Comparison of ENCODE assay signal across 1 cellular context in the genomic region with DNA sequence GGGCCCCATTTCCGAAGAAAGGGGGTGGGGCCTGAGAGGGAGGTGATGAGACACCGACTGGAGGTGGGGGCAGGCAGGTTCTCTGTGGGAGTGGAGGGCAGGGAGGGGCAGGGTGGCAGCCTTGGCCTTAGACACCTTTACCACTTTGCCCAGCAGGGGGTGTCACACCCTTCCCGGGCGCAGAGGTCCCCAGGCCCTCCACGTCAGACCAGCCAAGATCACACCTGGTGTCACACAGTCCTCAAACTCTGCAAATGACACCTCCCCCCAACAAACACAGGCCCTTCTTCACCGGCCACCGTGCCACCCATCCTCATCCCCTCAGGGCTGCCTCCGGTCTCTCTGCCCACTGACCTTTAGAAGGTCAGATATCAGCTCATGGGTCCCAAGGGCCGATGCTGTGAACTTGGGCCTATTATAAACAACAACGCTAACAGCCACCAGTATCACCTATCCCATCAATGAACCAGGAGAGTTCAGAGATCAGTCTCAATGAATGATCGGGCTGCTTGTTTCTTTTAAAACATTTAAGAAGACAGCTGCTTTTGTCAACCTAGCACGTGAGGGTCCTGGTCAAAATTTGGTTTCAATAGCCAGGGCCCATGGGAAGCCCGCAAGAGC.
A peak's percentile ranks its signal among the peaks of the same experiment; 100 is the strongest.
TF ChIP-seq lines count a peak whose summit lies in the region.

No MANE protein-coding gene starts in this region.

TF ChIP-seq in HepG2, 621 proteins besides CTCF, POLR2A, EP300 and RAD21 (continued from another document and continues in another):
- TF ChIP-seq, protein P1, sequence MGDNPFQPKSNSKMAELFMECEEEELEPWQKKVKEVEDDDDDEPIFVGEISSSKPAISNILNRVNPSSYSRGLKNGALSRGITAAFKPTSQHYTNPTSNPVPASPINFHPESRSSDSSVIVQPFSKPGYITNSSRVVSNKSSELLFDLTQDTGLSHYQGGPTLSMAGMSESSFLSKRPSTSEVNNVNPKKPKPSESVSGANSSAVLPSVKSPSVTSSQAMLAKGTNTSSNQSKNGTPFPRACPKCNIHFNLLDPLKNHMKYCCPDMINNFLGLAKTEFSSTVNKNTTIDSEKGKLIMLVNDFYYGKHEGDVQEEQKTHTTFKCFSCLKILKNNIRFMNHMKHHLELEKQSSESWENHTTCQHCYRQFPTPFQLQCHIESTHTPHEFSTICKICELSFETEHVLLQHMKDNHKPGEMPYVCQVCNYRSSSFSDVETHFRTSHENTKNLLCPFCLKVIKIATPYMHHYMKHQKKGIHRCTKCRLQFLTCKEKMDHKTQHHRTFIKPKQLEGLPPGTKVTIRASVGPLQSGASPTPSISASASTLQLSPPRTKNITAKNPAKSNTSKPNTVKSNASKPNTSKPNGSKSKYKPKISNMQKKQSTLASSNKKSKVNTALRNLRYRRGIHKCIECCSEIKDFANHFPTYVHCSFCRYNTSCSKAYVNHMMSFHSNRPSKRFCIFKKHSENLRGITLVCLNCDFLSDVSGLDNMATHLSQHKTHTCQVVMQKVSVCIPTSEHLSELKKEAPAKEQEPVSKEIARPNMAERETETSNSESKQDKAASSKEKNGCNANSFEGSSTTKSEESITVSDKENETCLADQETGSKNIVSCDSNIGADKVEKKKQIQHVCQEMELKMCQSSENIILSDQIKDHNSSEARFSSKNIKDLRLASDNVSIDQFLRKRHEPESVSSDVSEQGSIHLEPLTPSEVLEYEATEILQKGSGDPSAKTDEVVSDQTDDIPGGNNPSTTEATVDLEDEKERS (CRISPR knock-in tag; IDR thresholded peaks at IDR 0.05), result no peak
- TF ChIP-seq MAF1 (CRISPR knock-in tag; IDR thresholded peaks at IDR 0.05; ENCODE audit: borderline replicate concordance) (no peak), ZNF530 (CRISPR knock-in tag; IDR thresholded peaks at IDR 0.05; ENCODE audit: low read depth) (no peak), ZNF570 (CRISPR knock-in tag; IDR thresholded peaks at IDR 0.05; ENCODE audit: borderline replicate concordance) (no peak), ZNF441 (CRISPR knock-in tag; IDR thresholded peaks at IDR 0.05; ENCODE audit: borderline replicate concordance) (no peak), SIN3A (IDR thresholded peaks at IDR 0.05; ENCODE audit: borderline replicate concordance, low read depth, low read length) (no peak), ZBTB8A (CRISPR knock-in tag; IDR thresholded peaks at IDR 0.05; ENCODE audit: borderline replicate concordance, low read depth) (no peak), ZBTB42 (CRISPR knock-in tag; IDR thresholded peaks at IDR 0.05) (no peak), ZBTB38 (CRISPR knock-in tag; IDR thresholded peaks at IDR 0.05) (no peak), ZFP82 (CRISPR knock-in tag; IDR thresholded peaks at IDR 0.05; ENCODE audit: borderline replicate concordance) (no peak), NR2F1 (CRISPR knock-in tag; IDR thresholded peaks at IDR 0.05) (no peak), PLRG1 (conservative IDR thresholded peaks at IDR 0.05) (no peak), KLF16 (CRISPR knock-in tag; IDR thresholded peaks at IDR 0.05) (no peak), GATAD1 (CRISPR knock-in tag; IDR thresholded peaks at IDR 0.05) (no peak), NCOA5 (CRISPR knock-in tag; IDR thresholded peaks at IDR 0.05) (no peak), FOXK2 (IDR thresholded peaks at IDR 0.05) (no peak), JDP2 (CRISPR knock-in tag; IDR thresholded peaks at IDR 0.05; ENCODE audit: borderline replicate concordance) (no peak), ZNF124 (CRISPR knock-in tag; IDR thresholded peaks at IDR 0.05) (no peak), SETDB1 (CRISPR knock-in tag; IDR thresholded peaks at IDR 0.05; ENCODE audit: borderline replicate concordance) (no peak), SRSF1 (optimal IDR thresholded peaks at IDR 0.05; ENCODE audit: low read depth, low read length) (no peak), ZNF274 (CRISPR knock-in tag; IDR thresholded peaks at IDR 0.05) (no peak), JUNB (CRISPR knock-in tag; IDR thresholded peaks at IDR 0.05; ENCODE audit: borderline replicate concordance) (no peak), MIXL1 (CRISPR knock-in tag; IDR thresholded peaks at IDR 0.05) (no peak), MEIS1 (CRISPR knock-in tag; IDR thresholded peaks at IDR 0.05; ENCODE audit: borderline replicate concordance) (no peak), ZNF839 (CRISPR knock-in tag; IDR thresholded peaks at IDR 0.05; ENCODE audit: borderline replicate concordance) (no peak), ZNF841 (CRISPR knock-in tag; IDR thresholded peaks at IDR 0.05; ENCODE audit: borderline replicate concordance) (no peak), HMGA1 (CRISPR knock-in tag; conservative IDR thresholded peaks at IDR 0.05) (no peak), ZNF790 (CRISPR knock-in tag; IDR thresholded peaks at IDR 0.05; ENCODE audit: borderline replicate concordance) (no peak), SP140L (CRISPR knock-in tag; IDR thresholded peaks at IDR 0.05; ENCODE audit: borderline replicate concordance) (no peak), GTF3A (CRISPR knock-in tag; conservative IDR thresholded peaks at IDR 0.05) (no peak)
- TF ChIP-seq, protein P2, sequence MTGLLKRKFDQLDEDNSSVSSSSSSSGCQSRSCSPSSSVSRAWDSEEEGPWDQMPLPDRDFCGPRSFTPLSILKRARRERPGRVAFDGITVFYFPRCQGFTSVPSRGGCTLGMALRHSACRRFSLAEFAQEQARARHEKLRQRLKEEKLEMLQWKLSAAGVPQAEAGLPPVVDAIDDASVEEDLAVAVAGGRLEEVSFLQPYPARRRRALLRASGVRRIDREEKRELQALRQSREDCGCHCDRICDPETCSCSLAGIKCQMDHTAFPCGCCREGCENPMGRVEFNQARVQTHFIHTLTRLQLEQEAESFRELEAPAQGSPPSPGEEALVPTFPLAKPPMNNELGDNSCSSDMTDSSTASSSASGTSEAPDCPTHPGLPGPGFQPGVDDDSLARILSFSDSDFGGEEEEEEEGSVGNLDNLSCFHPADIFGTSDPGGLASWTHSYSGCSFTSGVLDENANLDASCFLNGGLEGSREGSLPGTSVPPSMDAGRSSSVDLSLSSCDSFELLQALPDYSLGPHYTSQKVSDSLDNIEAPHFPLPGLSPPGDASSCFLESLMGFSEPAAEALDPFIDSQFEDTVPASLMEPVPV (CRISPR knock-in tag; IDR thresholded peaks at IDR 0.05), result no peak
- TF ChIP-seq, protein P3, sequence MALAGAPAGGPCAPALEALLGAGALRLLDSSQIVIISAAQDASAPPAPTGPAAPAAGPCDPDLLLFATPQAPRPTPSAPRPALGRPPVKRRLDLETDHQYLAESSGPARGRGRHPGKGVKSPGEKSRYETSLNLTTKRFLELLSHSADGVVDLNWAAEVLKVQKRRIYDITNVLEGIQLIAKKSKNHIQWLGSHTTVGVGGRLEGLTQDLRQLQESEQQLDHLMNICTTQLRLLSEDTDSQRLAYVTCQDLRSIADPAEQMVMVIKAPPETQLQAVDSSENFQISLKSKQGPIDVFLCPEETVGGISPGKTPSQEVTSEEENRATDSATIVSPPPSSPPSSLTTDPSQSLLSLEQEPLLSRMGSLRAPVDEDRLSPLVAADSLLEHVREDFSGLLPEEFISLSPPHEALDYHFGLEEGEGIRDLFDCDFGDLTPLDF (CRISPR knock-in tag; IDR thresholded peaks at IDR 0.05), result no peak
- TF ChIP-seq, protein P4, sequence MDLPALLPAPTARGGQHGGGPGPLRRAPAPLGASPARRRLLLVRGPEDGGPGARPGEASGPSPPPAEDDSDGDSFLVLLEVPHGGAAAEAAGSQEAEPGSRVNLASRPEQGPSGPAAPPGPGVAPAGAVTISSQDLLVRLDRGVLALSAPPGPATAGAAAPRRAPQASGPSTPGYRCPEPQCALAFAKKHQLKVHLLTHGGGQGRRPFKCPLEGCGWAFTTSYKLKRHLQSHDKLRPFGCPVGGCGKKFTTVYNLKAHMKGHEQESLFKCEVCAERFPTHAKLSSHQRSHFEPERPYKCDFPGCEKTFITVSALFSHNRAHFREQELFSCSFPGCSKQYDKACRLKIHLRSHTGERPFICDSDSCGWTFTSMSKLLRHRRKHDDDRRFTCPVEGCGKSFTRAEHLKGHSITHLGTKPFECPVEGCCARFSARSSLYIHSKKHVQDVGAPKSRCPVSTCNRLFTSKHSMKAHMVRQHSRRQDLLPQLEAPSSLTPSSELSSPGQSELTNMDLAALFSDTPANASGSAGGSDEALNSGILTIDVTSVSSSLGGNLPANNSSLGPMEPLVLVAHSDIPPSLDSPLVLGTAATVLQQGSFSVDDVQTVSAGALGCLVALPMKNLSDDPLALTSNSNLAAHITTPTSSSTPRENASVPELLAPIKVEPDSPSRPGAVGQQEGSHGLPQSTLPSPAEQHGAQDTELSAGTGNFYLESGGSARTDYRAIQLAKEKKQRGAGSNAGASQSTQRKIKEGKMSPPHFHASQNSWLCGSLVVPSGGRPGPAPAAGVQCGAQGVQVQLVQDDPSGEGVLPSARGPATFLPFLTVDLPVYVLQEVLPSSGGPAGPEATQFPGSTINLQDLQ (CRISPR knock-in tag; IDR thresholded peaks at IDR 0.05), result no peak
- TF ChIP-seq, protein P5, sequence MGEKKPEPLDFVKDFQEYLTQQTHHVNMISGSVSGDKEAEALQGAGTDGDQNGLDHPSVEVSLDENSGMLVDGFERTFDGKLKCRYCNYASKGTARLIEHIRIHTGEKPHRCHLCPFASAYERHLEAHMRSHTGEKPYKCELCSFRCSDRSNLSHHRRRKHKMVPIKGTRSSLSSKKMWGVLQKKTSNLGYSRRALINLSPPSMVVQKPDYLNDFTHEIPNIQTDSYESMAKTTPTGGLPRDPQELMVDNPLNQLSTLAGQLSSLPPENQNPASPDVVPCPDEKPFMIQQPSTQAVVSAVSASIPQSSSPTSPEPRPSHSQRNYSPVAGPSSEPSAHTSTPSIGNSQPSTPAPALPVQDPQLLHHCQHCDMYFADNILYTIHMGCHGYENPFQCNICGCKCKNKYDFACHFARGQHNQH (CRISPR knock-in tag; IDR thresholded peaks at IDR 0.05), result no peak
- TF ChIP-seq, protein P6, sequence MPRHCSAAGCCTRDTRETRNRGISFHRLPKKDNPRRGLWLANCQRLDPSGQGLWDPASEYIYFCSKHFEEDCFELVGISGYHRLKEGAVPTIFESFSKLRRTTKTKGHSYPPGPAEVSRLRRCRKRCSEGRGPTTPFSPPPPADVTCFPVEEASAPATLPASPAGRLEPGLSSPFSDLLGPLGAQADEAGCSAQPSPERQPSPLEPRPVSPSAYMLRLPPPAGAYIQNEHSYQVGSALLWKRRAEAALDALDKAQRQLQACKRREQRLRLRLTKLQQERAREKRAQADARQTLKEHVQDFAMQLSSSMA (CRISPR knock-in tag; IDR thresholded peaks at IDR 0.05), result no peak
- TF ChIP-seq, protein P7, sequence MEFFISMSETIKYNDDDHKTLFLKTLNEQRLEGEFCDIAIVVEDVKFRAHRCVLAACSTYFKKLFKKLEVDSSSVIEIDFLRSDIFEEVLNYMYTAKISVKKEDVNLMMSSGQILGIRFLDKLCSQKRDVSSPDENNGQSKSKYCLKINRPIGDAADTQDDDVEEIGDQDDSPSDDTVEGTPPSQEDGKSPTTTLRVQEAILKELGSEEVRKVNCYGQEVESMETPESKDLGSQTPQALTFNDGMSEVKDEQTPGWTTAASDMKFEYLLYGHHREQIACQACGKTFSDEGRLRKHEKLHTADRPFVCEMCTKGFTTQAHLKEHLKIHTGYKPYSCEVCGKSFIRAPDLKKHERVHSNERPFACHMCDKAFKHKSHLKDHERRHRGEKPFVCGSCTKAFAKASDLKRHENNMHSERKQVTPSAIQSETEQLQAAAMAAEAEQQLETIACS (CRISPR knock-in tag; IDR thresholded peaks at IDR 0.05), result peak; percentile 61
- TF ChIP-seq, protein P8, sequence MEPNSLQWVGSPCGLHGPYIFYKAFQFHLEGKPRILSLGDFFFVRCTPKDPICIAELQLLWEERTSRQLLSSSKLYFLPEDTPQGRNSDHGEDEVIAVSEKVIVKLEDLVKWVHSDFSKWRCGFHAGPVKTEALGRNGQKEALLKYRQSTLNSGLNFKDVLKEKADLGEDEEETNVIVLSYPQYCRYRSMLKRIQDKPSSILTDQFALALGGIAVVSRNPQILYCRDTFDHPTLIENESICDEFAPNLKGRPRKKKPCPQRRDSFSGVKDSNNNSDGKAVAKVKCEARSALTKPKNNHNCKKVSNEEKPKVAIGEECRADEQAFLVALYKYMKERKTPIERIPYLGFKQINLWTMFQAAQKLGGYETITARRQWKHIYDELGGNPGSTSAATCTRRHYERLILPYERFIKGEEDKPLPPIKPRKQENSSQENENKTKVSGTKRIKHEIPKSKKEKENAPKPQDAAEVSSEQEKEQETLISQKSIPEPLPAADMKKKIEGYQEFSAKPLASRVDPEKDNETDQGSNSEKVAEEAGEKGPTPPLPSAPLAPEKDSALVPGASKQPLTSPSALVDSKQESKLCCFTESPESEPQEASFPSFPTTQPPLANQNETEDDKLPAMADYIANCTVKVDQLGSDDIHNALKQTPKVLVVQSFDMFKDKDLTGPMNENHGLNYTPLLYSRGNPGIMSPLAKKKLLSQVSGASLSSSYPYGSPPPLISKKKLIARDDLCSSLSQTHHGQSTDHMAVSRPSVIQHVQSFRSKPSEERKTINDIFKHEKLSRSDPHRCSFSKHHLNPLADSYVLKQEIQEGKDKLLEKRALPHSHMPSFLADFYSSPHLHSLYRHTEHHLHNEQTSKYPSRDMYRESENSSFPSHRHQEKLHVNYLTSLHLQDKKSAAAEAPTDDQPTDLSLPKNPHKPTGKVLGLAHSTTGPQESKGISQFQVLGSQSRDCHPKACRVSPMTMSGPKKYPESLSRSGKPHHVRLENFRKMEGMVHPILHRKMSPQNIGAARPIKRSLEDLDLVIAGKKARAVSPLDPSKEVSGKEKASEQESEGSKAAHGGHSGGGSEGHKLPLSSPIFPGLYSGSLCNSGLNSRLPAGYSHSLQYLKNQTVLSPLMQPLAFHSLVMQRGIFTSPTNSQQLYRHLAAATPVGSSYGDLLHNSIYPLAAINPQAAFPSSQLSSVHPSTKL (CRISPR knock-in tag; IDR thresholded peaks at IDR 0.05), result no peak
- TF ChIP-seq, protein P9, sequence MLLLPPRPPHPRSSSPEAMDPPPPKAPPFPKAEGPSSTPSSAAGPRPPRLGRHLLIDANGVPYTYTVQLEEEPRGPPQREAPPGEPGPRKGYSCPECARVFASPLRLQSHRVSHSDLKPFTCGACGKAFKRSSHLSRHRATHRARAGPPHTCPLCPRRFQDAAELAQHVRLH (CRISPR knock-in tag; IDR thresholded peaks at IDR 0.05; ENCODE audit: borderline replicate concordance, low read depth), result no peak
- TF ChIP-seq, protein P10, sequence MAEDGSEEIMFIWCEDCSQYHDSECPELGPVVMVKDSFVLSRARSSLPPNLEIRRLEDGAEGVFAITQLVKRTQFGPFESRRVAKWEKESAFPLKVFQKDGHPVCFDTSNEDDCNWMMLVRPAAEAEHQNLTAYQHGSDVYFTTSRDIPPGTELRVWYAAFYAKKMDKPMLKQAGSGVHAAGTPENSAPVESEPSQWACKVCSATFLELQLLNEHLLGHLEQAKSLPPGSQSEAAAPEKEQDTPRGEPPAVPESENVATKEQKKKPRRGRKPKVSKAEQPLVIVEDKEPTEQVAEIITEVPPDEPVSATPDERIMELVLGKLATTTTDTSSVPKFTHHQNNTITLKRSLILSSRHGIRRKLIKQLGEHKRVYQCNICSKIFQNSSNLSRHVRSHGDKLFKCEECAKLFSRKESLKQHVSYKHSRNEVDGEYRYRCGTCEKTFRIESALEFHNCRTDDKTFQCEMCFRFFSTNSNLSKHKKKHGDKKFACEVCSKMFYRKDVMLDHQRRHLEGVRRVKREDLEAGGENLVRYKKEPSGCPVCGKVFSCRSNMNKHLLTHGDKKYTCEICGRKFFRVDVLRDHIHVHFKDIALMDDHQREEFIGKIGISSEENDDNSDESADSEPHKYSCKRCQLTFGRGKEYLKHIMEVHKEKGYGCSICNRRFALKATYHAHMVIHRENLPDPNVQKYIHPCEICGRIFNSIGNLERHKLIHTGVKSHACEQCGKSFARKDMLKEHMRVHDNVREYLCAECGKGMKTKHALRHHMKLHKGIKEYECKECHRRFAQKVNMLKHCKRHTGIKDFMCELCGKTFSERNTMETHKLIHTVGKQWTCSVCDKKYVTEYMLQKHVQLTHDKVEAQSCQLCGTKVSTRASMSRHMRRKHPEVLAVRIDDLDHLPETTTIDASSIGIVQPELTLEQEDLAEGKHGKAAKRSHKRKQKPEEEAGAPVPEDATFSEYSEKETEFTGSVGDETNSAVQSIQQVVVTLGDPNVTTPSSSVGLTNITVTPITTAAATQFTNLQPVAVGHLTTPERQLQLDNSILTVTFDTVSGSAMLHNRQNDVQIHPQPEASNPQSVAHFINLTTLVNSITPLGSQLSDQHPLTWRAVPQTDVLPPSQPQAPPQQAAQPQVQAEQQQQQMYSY (CRISPR knock-in tag; IDR thresholded peaks at IDR 0.05), result no peak
